In genomic region chr13:42485272-42485671, GRCh38 we compare ENCODE assay signal across 15 cellular contexts.
A peak's percentile ranks its signal among the peaks of the same experiment; 100 is the strongest.
DNase-seq lines count a peak whose midpoint lies in the region; ATAC-seq and TF ChIP-seq lines count a peak whose summit lies in the region.
"Had no signal": no experiment of that assay in that cellular context is flagged by ENCODE, and none has a peak within 500 bp of the region (broad histone marks: within the 10 kb centered on the region; RNA-seq: fewer than 3 reads in every experiment).

No MANE protein-coding gene starts in this region.

- H4K8ac ChIP-seq in IMR-90 (ENCODE audit: low read depth in 2 of 2, low read length in 2 of 2), result no peak overlapping the region

- H2BK20ac ChIP-seq in IMR-90 (ENCODE audit: low read depth, low read length), result no peak overlapping the region

- no peak overlapping the region for H3K9ac ChIP-seq in IMR-90 (ENCODE audit: low read depth, low read length)

- peak overlapping the region; percentile 39; the same call in 1 of the 2 replicates for H2AK5ac ChIP-seq in IMR-90 (ENCODE audit: low read depth, low read length)

- H3K4me3 ChIP-seq in IMR-90 (ENCODE audit: insufficient read depth, low read depth, low read length), result no peak overlapping the region
- no peak overlapping the region for H3K4me3 ChIP-seq in RWPE2 (ENCODE audit: severe bottlenecking)
- no peak overlapping the region for H3K4me3 ChIP-seq in choroid plexus epithelial cell (ENCODE audit: low read depth, low read length)
- H3K4me3 ChIP-seq in spleen, result no peak overlapping the region
- H3K4me3 ChIP-seq: HAP-1 had no signal

- H3K36me3 ChIP-seq in IMR-90 (ENCODE audit: control insufficient read depth, insufficient read depth, low read length), result no peaks in the 10 kb centered on the region
- H3K36me3 ChIP-seq in RWPE2 (ENCODE audit: low read depth), result no peaks in the 10 kb centered on the region
- no peaks in the 10 kb centered on the region for H3K36me3 ChIP-seq in spleen
- H3K36me3 ChIP-seq: HAP-1 had no signal

- H3K18ac ChIP-seq in IMR-90 (ENCODE audit: low read depth, low read length), result no peak overlapping the region

- H3K4ac ChIP-seq in IMR-90 (ENCODE audit: low read depth, low read length), result no peak overlapping the region

- peaks cover 61% of the 10 kb centered on the region for H3K36me3 Mint-ChIP-seq in activated T-helper 2 cell treated with anti-CD3 and anti-CD28 coated beads, Interferon-gamma antibody, Interleukin-2, Interleukin-4, amounts not matched to agents 10 μg/mL and 5 μg/mL and 100 μg/mL, durations not matched to agents 14 hours and 24 hours and 36 hours (ENCODE audit: low read depth)
- H3K36me3 Mint-ChIP-seq: CD14-positive monocyte; CD8-positive, alpha-beta T cell had no signal

- H3K9me1 ChIP-seq in IMR-90 (ENCODE audit: insufficient read depth, low read length), result no peaks in the 10 kb centered on the region; the same call in 1 of the 2 replicates

- peaks cover 7% of the 10 kb centered on the region for H3K9me3 Mint-ChIP-seq in activated T-helper 2 cell treated with anti-CD3 and anti-CD28 coated beads, Interferon-gamma antibody, Interleukin-2, Interleukin-4, amounts not matched to agents 10 μg/mL and 5 μg/mL and 100 μg/mL, durations not matched to agents 14 hours and 24 hours and 36 hours
- H3K9me3 Mint-ChIP-seq: CD8-positive, alpha-beta T cell had no signal

- H3K23ac ChIP-seq in IMR-90 (ENCODE audit: low read depth, low read length), result no peak overlapping the region

- no peaks in the 10 kb centered on the region for H3K27me3 Mint-ChIP-seq in activated T-helper 2 cell treated with anti-CD3 and anti-CD28 coated beads, Interferon-gamma antibody, Interleukin-2, Interleukin-4, amounts not matched to agents 10 μg/mL and 5 μg/mL and 100 μg/mL, durations not matched to agents 14 hours and 24 hours and 36 hours (ENCODE audit: low read depth)

- H2AK9ac ChIP-seq in IMR-90 (replicated peaks; ENCODE audit: low read depth, low read length, poor library complexity), result no peak overlapping the region

- no peak overlapping the region for H3K14ac ChIP-seq in IMR-90 (replicated peaks; ENCODE audit: low read depth, low read length)

- ATAC-seq in IMR-90 (ENCODE audit: low read depth) (no peak), RWPE2 (ENCODE audit: low read depth) (peak; percentile 50), HG03025 (IDR thresholded peaks at IDR 0.05; ENCODE audit: low FRiP score, unreplicated experiment) (no peak)
- ATAC-seq: CD8-positive, alpha-beta T cell had no signal

- H2BK120ac ChIP-seq in IMR-90 (ENCODE audit: low read depth, low read length), result no peak overlapping the region

- no peaks in the 10 kb centered on the region for H3K79me1 ChIP-seq in IMR-90 (ENCODE audit: low read depth in 1 of 2, low read length in 2 of 2)

- CTCF ChIA-PET in IMR-90 (lab: Yijun Ruan, JAX), result no interaction called here

- TF ChIP-seq POLR2A in IMR-90 (IDR thresholded peaks at IDR 0.05; ENCODE audit: low read depth, low read length), result no peak
- TF ChIP-seq POLR2A in spleen (IDR thresholded peaks at IDR 0.05), result no peak

- BruUV-seq in IMR-90 (replicated peaks; lab: Mats Ljungman, UMichigan), result no TSS peak

- peaks cover 22% of the 10 kb centered on the region for H3K27me3 ChIP-seq in IMR-90 (ENCODE audit: control insufficient read depth, insufficient read depth, low read length)
- H3K27me3 ChIP-seq in RWPE2 (ENCODE audit: insufficient read depth, poor library complexity, severe bottlenecking), result no peaks in the 10 kb centered on the region
- H3K27me3 ChIP-seq in spleen (replicated peaks in 1 of 7), result no peaks in the 10 kb centered on the region

- H2AFZ ChIP-seq in IMR-90 (replicated peaks; ENCODE audit: low read length, poor library complexity), result no peak overlapping the region

- no peaks in the 10 kb centered on the region for H3K9me3 ChIP-seq in IMR-90 (ENCODE audit: control insufficient read depth, insufficient read depth, low read length)
- no peaks in the 10 kb centered on the region for H3K9me3 ChIP-seq in RWPE2 (ENCODE audit: severe bottlenecking)
- H3K9me3 ChIP-seq in spleen, result no peaks in the 10 kb centered on the region
- H3K9me3 ChIP-seq: HAP-1 had no signal

- no peak overlapping the region for H3K27ac Mint-ChIP-seq in activated T-helper 2 cell treated with anti-CD3 and anti-CD28 coated beads, Interferon-gamma antibody, Interleukin-2, Interleukin-4, amounts not matched to agents 10 μg/mL and 5 μg/mL and 100 μg/mL, durations not matched to agents 14 hours and 24 hours and 36 hours
- H3K27ac Mint-ChIP-seq: CD14-positive monocyte; CD8-positive, alpha-beta T cell had no signal

- no peak overlapping the region for H3K4me2 ChIP-seq in IMR-90 (ENCODE audit: low read depth, low read length)

- H2BK15ac ChIP-seq in IMR-90 (ENCODE audit: low read depth, low read length), result no peak overlapping the region

- intact Hi-C loops in IMR-90 (cut with micrococcal nuclease), result no loop called here
- intact Hi-C loops in activated T-helper 2 cell treated with anti-CD3 and anti-CD28 coated beads, Interferon-gamma antibody, Interleukin-2, Interleukin-4, amounts not matched to agents 10 μg/mL and 5 μg/mL and 100 μg/mL, durations not matched to agents 14 hours and 24 hours and 36 hours (cut with micrococcal nuclease), result no loop called here
- intact Hi-C loops in spleen (cut with DNase I; ENCODE audit: low total_unique reads), result no loop called here

- no peak overlapping the region for H2BK5ac ChIP-seq in IMR-90 (ENCODE audit: low read depth, low read length, poor library complexity, severe bottlenecking)

- POLR2A ChIA-PET in IMR-90 (lab: Charles Lee; ENCODE audit: unreplicated experiment), result interaction anchor here (0.6 kb wide), 1 partner anchor 137 kb away, joined by 4 read pairs; no protein-coding TSS in a partner anchor

- TF ChIP-seq CTCF in IMR-90 (conservative IDR thresholded peaks at IDR 0.05; ENCODE audit: low read depth, low read length) (no peak), RWPE2 (IDR thresholded peaks at IDR 0.05; ENCODE audit: poor library complexity, severe bottlenecking) (no peak), choroid plexus epithelial cell (conservative IDR thresholded peaks at IDR 0.05; ENCODE audit: low read depth, low read length) (no peak), spleen (IDR thresholded peaks at IDR 0.05 in 8 of 11, conservative IDR thresholded peaks at IDR 0.05 in 3 of 11) (no peak)

- peaks cover 25% of the 10 kb centered on the region for H3K4me1 Mint-ChIP-seq in activated T-helper 2 cell treated with anti-CD3 and anti-CD28 coated beads, Interferon-gamma antibody, Interleukin-2, Interleukin-4, amounts not matched to agents 10 μg/mL and 5 μg/mL and 100 μg/mL, durations not matched to agents 14 hours and 24 hours and 36 hours (ENCODE audit: low read depth)

- H4K20me1 ChIP-seq in IMR-90 (ENCODE audit: insufficient read depth, low read length), result no peaks in the 10 kb centered on the region

- DNase-seq in IMR-90 (no peak), RWPE2 (ENCODE audit: low spot score) (no peak), choroid plexus epithelial cell (ENCODE audit: low read depth) (peak; percentile 29), iris pigment epithelial cell (ENCODE audit: low read depth) (peak; percentile 50), spleen (no peak), DMS153 treated with DMSO at 0.1 percent for 48 hours (lab: John Stamatoyannopoulos, UW; ENCODE audit: unreplicated experiment) (no peak)
- no peak for DNase-seq in activated T-helper 2 cell treated with anti-CD3 and anti-CD28 coated beads, Interferon-gamma antibody, Interleukin-2, Interleukin-4, amounts not matched to agents 10 μg/mL and 5 μg/mL and 100 μg/mL, durations not matched to agents 14 hours and 24 hours and 36 hours (ENCODE audit: low spot score)
- DNase-seq: CD8-positive, alpha-beta T cell; COR-L47; DMS153; DND-41; GDM1 had no signal

- dilution Hi-C loops in IMR-90 (cut with HindIII; ENCODE audit: low sequenced_read_pairs, unreplicated experiment), result no loop called here

- H4K5ac ChIP-seq in IMR-90 (ENCODE audit: low read depth, low read length), result no peak overlapping the region

- no peak for TF ChIP-seq RAD21 in IMR-90 (IDR thresholded peaks at IDR 0.05; ENCODE audit: low read length)

- no CpG with 5 or more reads among the region's 2 CpGs for WGBS in IMR-90 (ENCODE audit: extremely low coverage in 2 of 2, insufficient read length in 1 of 2), 2 experiments
- WGBS in spleen, 5 donors, result 77 to 90% (median 83%) methylated on average over 2 of the region's 2 CpGs

- H3K4me3 Mint-ChIP-seq in activated T-helper 2 cell treated with anti-CD3 and anti-CD28 coated beads, Interferon-gamma antibody, Interleukin-2, Interleukin-4, amounts not matched to agents 10 μg/mL and 5 μg/mL and 100 μg/mL, durations not matched to agents 14 hours and 24 hours and 36 hours (ENCODE audit: low read depth), result no peak overlapping the region
- H3K4me3 Mint-ChIP-seq: CD14-positive monocyte; CD8-positive, alpha-beta T cell had no signal

- in situ Hi-C loops in IMR-90 (cut with MboI; ENCODE audit: low sequenced_read_pairs), result no loop called here

- H3K27ac ChIP-seq in IMR-90 (ENCODE audit: insufficient read depth, low read length) (no peak overlapping the region), RWPE2 (ENCODE audit: poor library complexity, severe bottlenecking) (peak overlapping the region; percentile 88), spleen (no peak overlapping the region)

- no peaks in the 10 kb centered on the region; the same call in 1 of the 2 replicates for H3K4me1 ChIP-seq in IMR-90 (ENCODE audit: control insufficient read depth, insufficient read depth, low read length)
- H3K4me1 ChIP-seq in RWPE2 (ENCODE audit: insufficient read depth, poor library complexity, severe bottlenecking), result peaks cover 42% of the 10 kb centered on the region
- H3K4me1 ChIP-seq in spleen, result no peaks in the 10 kb centered on the region
- H3K4me1 ChIP-seq: HAP-1 had no signal

- no peak overlapping the region for H4K91ac ChIP-seq in IMR-90 (ENCODE audit: insufficient read depth, low read depth, low read length)

- H3K56ac ChIP-seq in IMR-90 (ENCODE audit: extremely low read depth, insufficient read depth, low read length), result no peak overlapping the region

TF ChIP-seq in IMR-90, 13 proteins besides CTCF, POLR2A, EP300 and RAD21 (continues in another document):
- TF ChIP-seq ELK1 (IDR thresholded peaks at IDR 0.05; ENCODE audit: borderline replicate concordance, low read depth, low read length), result no peak
- no peak for TF ChIP-seq SMC3 (IDR thresholded peaks at IDR 0.05; ENCODE audit: low read depth, low read length)
- no peak for TF ChIP-seq CHD1 (IDR thresholded peaks at IDR 0.05; ENCODE audit: low read depth, low read length)
- no peak for TF ChIP-seq CEBPB (IDR thresholded peaks at IDR 0.05; ENCODE audit: low read depth, low read length)
- no peak for TF ChIP-seq RCOR1 (IDR thresholded peaks at IDR 0.05; ENCODE audit: insufficient replicate concordance, low read length)
- no peak for TF ChIP-seq MAZ (IDR thresholded peaks at IDR 0.05; ENCODE audit: borderline replicate concordance, low read depth, low read length)

Comparison
In these comparisons a context has a peak if more than half of its experiments do, and no peak if none do; other contexts are left out.
1. DNase-seq: peak in choroid plexus epithelial cell (single experiment) and iris pigment epithelial cell (single experiment); none in IMR-90 (single experiment), RWPE2 (single experiment), activated T-helper 2 cell treated with anti-CD3 and anti-CD28 coated beads, Interferon-gamma antibody, Interleukin-2, Interleukin-4, amounts not matched to agents 10 μg/mL and 5 μg/mL and 100 μg/mL, durations not matched to agents 14 hours and 24 hours and 36 hours (single experiment), spleen (single experiment) and DMS153 treated with DMSO at 0.1 percent for 48 hours (single experiment).